13 cellular contexts compared by ENCODE assay signal in genomic region chr10:124680675-124681074, GRCh38.
DNase-seq lines count a peak whose midpoint lies in the region; ATAC-seq and TF ChIP-seq lines count a peak whose summit lies in the region.
"Had no signal": no experiment of that assay in that cellular context is flagged by ENCODE, and none has a peak within 500 bp of the region (broad histone marks: within the 10 kb centered on the region; RNA-seq: fewer than 3 reads in every experiment).

No MANE protein-coding gene starts in this region.

- ATAC-seq in natural killer cell (no peak), GM19351 (IDR thresholded peaks at IDR 0.05; ENCODE audit: unreplicated experiment) (no peak)
- ATAC-seq in natural killer cell treated with Interleukin-12 subunit alpha and Interleukin-12 subunit beta and Interleukin-15 and Interleukin-18, amount 100 ng/mL, for 72 hours, result no peak

- H3K4me3 Mint-ChIP-seq in natural killer cell (no peak overlapping the region), neural crest cell (no peak overlapping the region)
- H3K4me3 Mint-ChIP-seq in natural killer cell treated with Interleukin-12 subunit alpha and Interleukin-12 subunit beta and Interleukin-15 and Interleukin-18, amount 100 ng/mL, for 72 hours, result no peak overlapping the region
- H3K4me3 Mint-ChIP-seq: activated CD4-positive, alpha-beta memory T cell treated with anti-CD3 and anti-CD28 coated beads for 36 hours had no signal

- peak overlapping the region; percentile 93 to 96 for H3K27ac Mint-ChIP-seq in natural killer cell
- peak overlapping the region in 1 of 2 donors; percentile 43 for H3K27ac Mint-ChIP-seq in natural killer cell treated with Interleukin-12 subunit alpha and Interleukin-12 subunit beta and Interleukin-15 and Interleukin-18, amount 100 ng/mL, for 72 hours
- peak overlapping the region; percentile 10 for H3K27ac Mint-ChIP-seq in neural crest cell (ENCODE audit: unreplicated experiment)

- DNase-seq in natural killer cell, result no peak
- no peak for DNase-seq in natural killer cell treated with Interleukin-12 subunit alpha and Interleukin-12 subunit beta and Interleukin-15 and Interleukin-18, amount 100 ng/mL, for 72 hours (ENCODE audit: low spot score)
- peak; percentile 38 for DNase-seq in fibroblast of gingiva (ENCODE audit: low read depth)
- DNase-seq in neural crest cell (ENCODE audit: low read depth, low spot score), result no peak
- DNase-seq in foreskin melanocyte, result no peak
- no peak for DNase-seq in SHP77 treated with DMSO at 0.1 percent for 48 hours (lab: John Stamatoyannopoulos, UW)
- DNase-seq in activated CD4-positive, alpha-beta T cell treated with anti-CD3 and anti-CD28 coated beads for 4 hours, result no peak
- DNase-seq: ACHN; activated CD4-positive, alpha-beta memory T cell treated with anti-CD3 and anti-CD28 coated beads for 36 hours; mesendoderm; NCI-H1930; stimulated activated CD4-positive, alpha-beta T cell treated with anti-CD3 and anti-CD28 coated beads, Interleukin-12 subunit alpha, Interleukin-12 subunit beta, amount 100 ng/mL, for 4 hours had no signal

- H3K4me1 Mint-ChIP-seq in natural killer cell (peaks cover 79 to 92% of the 10 kb centered on the region in 2 donors), neural crest cell (peaks cover 47% of the 10 kb centered on the region)
- peaks cover 65 to 73% of the 10 kb centered on the region in 2 donors for H3K4me1 Mint-ChIP-seq in natural killer cell treated with Interleukin-12 subunit alpha and Interleukin-12 subunit beta and Interleukin-15 and Interleukin-18, amount 100 ng/mL, for 72 hours (ENCODE audit: low read depth in 2 of 2)

- no peak for TF ChIP-seq CTCF in natural killer cell (IDR thresholded peaks at IDR 0.05)
- no peak for TF ChIP-seq CTCF in neural crest cell (conservative IDR thresholded peaks at IDR 0.05)

- intact Hi-C loops in natural killer cell (cut with micrococcal nuclease), result no loop called here

- peaks cover 7% of the 10 kb centered on the region for H3K36me3 Mint-ChIP-seq in natural killer cell
- H3K36me3 Mint-ChIP-seq in natural killer cell treated with Interleukin-12 subunit alpha and Interleukin-12 subunit beta and Interleukin-15 and Interleukin-18, amount 100 ng/mL, for 72 hours, result peaks cover 8% of the 10 kb centered on the region
- peaks cover 10% of the 10 kb centered on the region for H3K36me3 Mint-ChIP-seq in neural crest cell (ENCODE audit: low read depth)

- H3K27me3 Mint-ChIP-seq in natural killer cell (ENCODE audit: low read depth in 2 of 2) (no peaks in the 10 kb centered on the region), neural crest cell (ENCODE audit: low read depth) (no peaks in the 10 kb centered on the region)
- no peaks in the 10 kb centered on the region for H3K27me3 Mint-ChIP-seq in natural killer cell treated with Interleukin-12 subunit alpha and Interleukin-12 subunit beta and Interleukin-15 and Interleukin-18, amount 100 ng/mL, for 72 hours
- H3K27me3 Mint-ChIP-seq: activated CD4-positive, alpha-beta memory T cell treated with anti-CD3 and anti-CD28 coated beads for 36 hours had no signal

- H3K9me3 Mint-ChIP-seq in natural killer cell, result no peaks in the 10 kb centered on the region
- H3K9me3 Mint-ChIP-seq in natural killer cell treated with Interleukin-12 subunit alpha and Interleukin-12 subunit beta and Interleukin-15 and Interleukin-18, amount 100 ng/mL, for 72 hours, result no peaks in the 10 kb centered on the region
- no peaks in the 10 kb centered on the region for H3K9me3 Mint-ChIP-seq in neural crest cell
- H3K9me3 Mint-ChIP-seq: activated CD4-positive, alpha-beta memory T cell treated with anti-CD3 and anti-CD28 coated beads for 36 hours had no signal
